In genomic region chr2:60629801-60630385, GRCh38 we compare ENCODE assay signal across 20 cellular contexts.
DNase-seq lines count a peak whose midpoint lies in the region; ATAC-seq and TF ChIP-seq lines count a peak whose summit lies in the region.
"Had no signal": no experiment of that assay in that cellular context is flagged by ENCODE, and none has a peak within 500 bp of the region (broad histone marks: within the 10 kb centered on the region; RNA-seq: fewer than 3 reads in every experiment).

No MANE protein-coding gene starts in this region.

- POLR2A ChIA-PET in GM10248 (lab: Yijun Ruan, JAX): no interaction called here

- no peak overlapping the region for H3K27ac Mint-ChIP-seq in stimulated activated naive B cell treated with anti-CD40 and anti-IgM and Interleukin-4, amounts not matched to agents 10 μg/mL and 1 μg/mL and 100 μg/mL, for 72 hours
- H3K27ac Mint-ChIP-seq: B cell; CD4-positive, CD25-positive, alpha-beta regulatory T cell; HFFc6 had no signal

- DNase-seq in SIG-M5 treated with dmso at 0.1 percent for 504 hours (lab: John Stamatoyannopoulos, UW; ENCODE audit: unreplicated experiment): peak; percentile 73
- DNase-seq in SIG-M5 (lab: John Stamatoyannopoulos, UW): no peak
- DNase-seq in NB4 (ENCODE audit: low read depth): peak; percentile 88
- DNase-seq in astrocyte of the hippocampus (ENCODE audit: low read depth, low spot score): peak; percentile 9
- no peak for DNase-seq in GM10248 (ENCODE audit: extremely low spot score)
- no peak for DNase-seq in stimulated activated naive B cell treated with anti-CD40 and anti-IgM and Interleukin-4, amounts not matched to agents 10 μg/mL and 1 μg/mL and 100 μg/mL, for 72 hours
- no peak for DNase-seq in mesenteric fat pad (ENCODE audit: low spot score)
- DNase-seq: CD4-positive, CD25-positive, alpha-beta regulatory T cell; HFFc6; IMR-90; Karpas-422; NCI-H1436; NCI-H2029 treated with DMSO at 0.1 percent for 48 hours; NCI-H2171 treated with DMSO at 0.1 percent for 48 hours; NCI-H510A; NCI-H82; SHP77 treated with DMSO at 0.1 percent for 48 hours; SW 1271 had no signal

- CTCF ChIA-PET in GM10248 (lab: Yijun Ruan, JAX): interaction anchor here (1.1 to 2.2 kb wide), 3 partner anchors 11 to 48 kb away, joined by 3 to 10 read pairs (median 3); no protein-coding TSS in a partner anchor

- TF ChIP-seq CTCF in NB4 (IDR thresholded peaks at IDR 0.05; ENCODE audit: low read depth, low read length): no peak
- TF ChIP-seq CTCF in GM10248 (IDR thresholded peaks at IDR 0.05; ENCODE audit: control extremely low read depth, extremely low read depth, low read depth, missing control alignments): no peak

- no peaks in the 10 kb centered on the region for H3K4me1 Mint-ChIP-seq in stimulated activated naive B cell treated with anti-CD40 and anti-IgM and Interleukin-4, amounts not matched to agents 10 μg/mL and 1 μg/mL and 100 μg/mL, for 72 hours
- H3K4me1 Mint-ChIP-seq: B cell; CD4-positive, CD25-positive, alpha-beta regulatory T cell had no signal

- H3K4me3 ChIP-seq in NB4 (ENCODE audit: low read depth, low read length): peak overlapping the region; percentile 30

- no peak overlapping the region for H3K4me3 Mint-ChIP-seq in stimulated activated naive B cell treated with anti-CD40 and anti-IgM and Interleukin-4, amounts not matched to agents 10 μg/mL and 1 μg/mL and 100 μg/mL, for 72 hours
- H3K4me3 Mint-ChIP-seq: B cell; CD4-positive, CD25-positive, alpha-beta regulatory T cell; HFFc6 had no signal

- ATAC-seq in stimulated activated naive B cell treated with anti-CD40 and anti-IgM and Interleukin-4, amounts not matched to agents 10 μg/mL and 1 μg/mL and 100 μg/mL, for 72 hours (replicated peaks): no peak
- no peak for ATAC-seq in HG02610 (IDR thresholded peaks at IDR 0.05; ENCODE audit: unreplicated experiment)

- no peaks in the 10 kb centered on the region for H3K36me3 Mint-ChIP-seq in stimulated activated naive B cell treated with anti-CD40 and anti-IgM and Interleukin-4, amounts not matched to agents 10 μg/mL and 1 μg/mL and 100 μg/mL, for 72 hours
- H3K36me3 Mint-ChIP-seq: CD4-positive, CD25-positive, alpha-beta regulatory T cell had no signal

- TF ChIP-seq POLR2A in NB4 (IDR thresholded peaks at IDR 0.05; ENCODE audit: extremely low read depth, insufficient read length): no peak

- peaks cover 11 to 23% of the 10 kb centered on the region in 2 donors for H3K27me3 Mint-ChIP-seq in stimulated activated naive B cell treated with anti-CD40 and anti-IgM and Interleukin-4, amounts not matched to agents 10 μg/mL and 1 μg/mL and 100 μg/mL, for 72 hours

- H3K9me3 Mint-ChIP-seq in stimulated activated naive B cell treated with anti-CD40 and anti-IgM and Interleukin-4, amounts not matched to agents 10 μg/mL and 1 μg/mL and 100 μg/mL, for 72 hours: no peaks in the 10 kb centered on the region
- H3K9me3 Mint-ChIP-seq: HFFc6 had no signal

Comparison
In these comparisons a context has a peak if more than half of its experiments do, and no peak if none do; other contexts are left out.
1. DNase-seq: peak in SIG-M5 treated with dmso at 0.1 percent for 504 hours (single experiment), NB4 (single experiment) and astrocyte of the hippocampus (single experiment); none in SIG-M5 (single experiment), GM10248 (single experiment), stimulated activated naive B cell treated with anti-CD40 and anti-IgM and Interleukin-4, amounts not matched to agents 10 μg/mL and 1 μg/mL and 100 μg/mL, for 72 hours (single experiment) and mesenteric fat pad (single experiment).